In genomic region chr17:73744411-73744810, GRCh38 we compare ENCODE assay signal across 23 cellular contexts.
"Had no signal": no experiment of that assay in that cellular context is flagged by ENCODE, and none has a peak within 500 bp of the region (broad histone marks: within the 10 kb centered on the region; RNA-seq: fewer than 3 reads in every experiment).

No MANE protein-coding gene starts in this region.

- H3K9me3 ChIP-seq: lower lobe of right lung, mucosa of descending colon, thoracic aorta had no signal

- H3K4me3 Mint-ChIP-seq: activated B cell treated with CpG ODN at 0.5 μM for 24 hours; activated CD4-positive, alpha-beta T cell treated with anti-CD3 and anti-CD28 coated beads for 36 hours; activated naive CD8-positive, alpha-beta T cell treated with anti-CD3 and anti-CD28 coated beads for 36 hours; activated T-cell treated with anti-CD3 and anti-CD28 coated beads, Interleukin-2, amount 50 U/mL, for 24 hours; nephron progenitor cell; T-helper 1 cell treated with Interleukin-12 subunit alpha and Interleukin-12 subunit beta and Interleukin-4 antibody, amounts not matched to agents 30 μg/mL and 1 μg/mL, for 36 hours; type B pancreatic cell had no signal

- H3K9me3 Mint-ChIP-seq: activated B cell treated with CpG ODN at 0.5 μM for 24 hours; activated naive CD8-positive, alpha-beta T cell treated with anti-CD3 and anti-CD28 coated beads for 36 hours; activated T-cell treated with anti-CD3 and anti-CD28 coated beads, Interleukin-2, amount 50 U/mL, for 24 hours; nephron progenitor cell; T-helper 1 cell treated with Interleukin-12 subunit alpha and Interleukin-12 subunit beta and Interleukin-4 antibody, amounts not matched to agents 30 μg/mL and 1 μg/mL, for 36 hours; type B pancreatic cell had no signal

- FAIRE-seq: kidney had no signal

- DNase-seq: activated B cell treated with CpG ODN at 0.5 μM for 24 hours; activated CD4-positive, alpha-beta T cell treated with anti-CD3 and anti-CD28 coated beads for 36 hours; activated CD4-positive, alpha-beta T cell treated with anti-CD3 and anti-CD28 coated beads, Interleukin-2, amount 50 U/mL, for 4 hours; activated CD8-positive, alpha-beta memory T cell treated with anti-CD3 and anti-CD28 coated beads for 24 hours; activated CD8-positive, alpha-beta memory T cell treated with anti-CD3 and anti-CD28 coated beads, Interleukin-2, amount 50 U/mL, for 4 hours; activated naive CD4-positive, alpha-beta T cell treated with Interleukin-2 at 50 U/mL for 16 hours; activated naive CD8-positive, alpha-beta T cell treated with anti-CD3 and anti-CD28 coated beads for 36 hours; activated T-cell treated with anti-CD3 and anti-CD28 coated beads, Interleukin-2, amount 50 U/mL, for 24 hours; cerebellar nuclear complex; kidney; lower lobe of right lung; mesendoderm; nephron progenitor cell; occipital lobe; stimulated activated CD4-positive, alpha-beta T cell treated with anti-CD3 and anti-CD28 coated beads, Interleukin-4, amount 100 ng/mL, for 1 hour; stimulated activated naive CD4-positive, alpha-beta T cell; T1000 had no signal

- H3K36me3 ChIP-seq: lower lobe of right lung, thoracic aorta had no signal

- H3K27ac ChIP-seq: coronary artery, epithelial cell of prostate, lower lobe of right lung, thoracic aorta had no signal

- H3K36me3 Mint-ChIP-seq: activated naive CD8-positive, alpha-beta T cell treated with anti-CD3 and anti-CD28 coated beads for 36 hours; type B pancreatic cell had no signal

- H3K27me3 Mint-ChIP-seq: activated CD4-positive, alpha-beta T cell treated with anti-CD3 and anti-CD28 coated beads for 36 hours; activated naive CD8-positive, alpha-beta T cell treated with anti-CD3 and anti-CD28 coated beads for 36 hours; activated T-cell treated with anti-CD3 and anti-CD28 coated beads, Interleukin-2, amount 50 U/mL, for 24 hours had no signal

- H3K27ac Mint-ChIP-seq: activated B cell treated with CpG ODN at 0.5 μM for 24 hours; activated CD4-positive, alpha-beta T cell treated with anti-CD3 and anti-CD28 coated beads for 36 hours; activated naive CD8-positive, alpha-beta T cell treated with anti-CD3 and anti-CD28 coated beads for 36 hours; activated T-cell treated with anti-CD3 and anti-CD28 coated beads, Interleukin-2, amount 50 U/mL, for 24 hours; nephron progenitor cell; T-helper 1 cell treated with Interleukin-12 subunit alpha and Interleukin-12 subunit beta and Interleukin-4 antibody, amounts not matched to agents 30 μg/mL and 1 μg/mL, for 36 hours; type B pancreatic cell had no signal

- H3K4me1 Mint-ChIP-seq: activated naive CD8-positive, alpha-beta T cell treated with anti-CD3 and anti-CD28 coated beads for 36 hours had no signal

- H3K4me3 ChIP-seq: coronary artery, lower lobe of right lung, mucosa of descending colon, thoracic aorta had no signal

- ATAC-seq: activated CD4-positive, alpha-beta T cell treated with anti-CD3 and anti-CD28 coated beads for 36 hours; lower lobe of right lung had no signal
